Comparison of ENCODE assay signal across 40 cellular contexts in genomic region chr5:148309746-148310145, GRCh38. TPM values are rescaled to one million over a fixed set of nuclear protein-coding genes. Genes with fewer than 3 reads are reported as not detected.
"Had no signal": no experiment of that assay in that cellular context is flagged by ENCODE, and none has a peak within 500 bp of the region (broad histone marks: within the 10 kb centered on the region; RNA-seq: fewer than 3 reads in every experiment).

No MANE protein-coding gene starts in this region.

- H3K36me3 ChIP-seq: adrenal gland, brain microvascular endothelial cell, cardiac muscle cell had no signal

- H3K4me1 ChIP-seq: adrenal gland, body of pancreas had no signal

- H3K9me3 ChIP-seq: adrenal gland, body of pancreas had no signal

- H3K4me3 ChIP-seq: adrenal gland, body of pancreas, cardiac muscle cell had no signal

- ATAC-seq: activated CD8-positive, alpha-beta T cell treated with anti-CD3 and anti-CD28 coated beads for 36 hours; activated naive CD4-positive, alpha-beta T cell treated with anti-CD3 and anti-CD28 coated beads, Interleukin-2, amount 50 U/mL, for 72 hours; activated T-cell treated with anti-CD3 and anti-CD28 coated beads, Interleukin-2, amount 50 U/mL, for 4 hours; activated T-cell treated with anti-CD3 and anti-CD28 coated beads, Interleukin-2, amount 50 U/mL, for 72 hours; activated T-helper 17 cell treated with anti-CD3 and anti-CD28 coated beads, Interleukin-2, amount 50 U/mL, for 72 hours; body of pancreas; T-cell; T-helper 17 cell had no signal

- H3K27me3 ChIP-seq: adrenal gland, body of pancreas, brain microvascular endothelial cell, cardiac muscle cell had no signal

- DNase-seq: activated B cell treated with CpG ODN at 0.5 μM for 24 hours; activated CD4-positive, alpha-beta memory T cell treated with anti-CD3 and anti-CD28 coated beads for 36 hours; activated CD4-positive, alpha-beta T cell treated with anti-CD3 and anti-CD28 coated beads for 4 hours; activated CD4-positive, alpha-beta T cell treated with anti-CD3 and anti-CD28 coated beads, Interleukin-2, amount 10 ng/mL, durations not matched to agents 24 days and 14 days; activated CD4-positive, alpha-beta T cell treated with anti-CD3 and anti-CD28 coated beads, Interleukin-2, amount 50 U/mL, for 1 hour; activated CD4-positive, alpha-beta T cell treated with anti-CD3 and anti-CD28 coated beads, Interleukin-2, amount 50 U/mL, for 4 hours; activated CD4-positive, CD25-positive, alpha-beta regulatory T cell treated with anti-CD3 and anti-CD28 coated beads, Interleukin-2, amount 50 U/mL, for 72 hours; activated CD8-positive, alpha-beta memory T cell treated with anti-CD3 and anti-CD28 coated beads, Interleukin-2, amount 50 U/mL, for 4 hours; activated CD8-positive, alpha-beta T cell treated with anti-CD3 and anti-CD28 coated beads for 36 hours; activated effector memory CD4-positive, alpha-beta T cell treated with anti-CD3 and anti-CD28 coated beads, Interleukin-2, amount 50 U/mL, for 16 hours; activated gamma-delta T cell treated with Interleukin-2 at 50 U/mL for 16 hours; activated naive CD4-positive, alpha-beta T cell; activated naive CD4-positive, alpha-beta T cell treated with anti-CD3 and anti-CD28 coated beads for 36 hours; activated naive CD4-positive, alpha-beta T cell treated with anti-CD3 and anti-CD28 coated beads, Interleukin-2, amount 50 U/mL, for 16 hours; activated naive CD8-positive, alpha-beta T cell treated with anti-CD3 and anti-CD28 coated beads for 36 hours; activated T-cell treated with anti-CD3 and anti-CD28 coated beads for 4 hours; activated T-cell treated with anti-CD3 and anti-CD28 coated beads, Interleukin-2, amount 50 U/mL, for 1 hour; activated T-cell treated with anti-CD3 and anti-CD28 coated beads, Interleukin-2, amount 50 U/mL, for 4 hours; activated T-cell treated with anti-CD3 and anti-CD28 coated beads, Interleukin-2, amount 50 U/mL, for 72 hours; adrenal gland; amniotic stem cell; aorta; body of pancreas; brain microvascular endothelial cell; caudate nucleus; cerebellar nuclear complex; T-cell; T-helper 17 cell; T1000 had no signal

- H3K27ac ChIP-seq: adrenal gland, body of pancreas, brain microvascular endothelial cell, cardiac muscle cell, VCaP had no signal

RNA-seq across cellular contexts. Expression of gene SPINK7, which starts 2.5 kb away (rescaled TPM):
- total RNA-seq: activated B cell treated with CpG ODN at 0.5 μM for 24 hours; activated CD4-positive, alpha-beta memory T cell treated with anti-CD3 and anti-CD28 coated beads for 36 hours; activated CD4-positive, alpha-beta T cell treated with anti-CD3 and anti-CD28 coated beads, Interleukin-2, amount 10 ng/mL, durations not matched to agents 24 days and 14 days; activated CD8-positive, alpha-beta memory T cell treated with anti-CD3 and anti-CD28 coated beads for 36 hours; activated CD8-positive, alpha-beta T cell treated with anti-CD3 and anti-CD28 coated beads for 36 hours; activated naive CD4-positive, alpha-beta T cell treated with anti-CD3 and anti-CD28 coated beads for 36 hours; activated naive CD4-positive, alpha-beta T cell treated with anti-CD3 and anti-CD28 coated beads, Interleukin-2, amount 50 U/mL, for 72 hours; activated naive CD8-positive, alpha-beta T cell treated with anti-CD3 and anti-CD28 coated beads for 36 hours; activated T-cell treated with anti-CD3 and anti-CD28 coated beads, Interleukin-2, amount 50 U/mL, for 4 hours; activated T-cell treated with anti-CD3 and anti-CD28 coated beads, Interleukin-2, amount 50 U/mL, for 72 hours; activated T-helper 1 cell treated with anti-CD3 and anti-CD28 coated beads, Interleukin-12 subunit alpha, Interleukin-12 subunit beta, Interleukin-2, Interleukin-4 antibody, amounts not matched to agents 30 ng/mL and 10 ng/mL and 1 ng/mL, durations not matched to agents 14 hours and 24 hours and 36 hours; activated T-helper 17 cell treated with anti-CD3 and anti-CD28 coated beads, Interleukin-2, amount 50 U/mL, for 72 hours; adrenal gland; aorta; astrocyte; body of pancreas; cardiac muscle cell; chondrocyte; T-cell; T-helper 1 cell treated with Interleukin-12 subunit alpha and Interleukin-12 subunit beta and Interleukin-4 antibody, amounts not matched to agents 30 ng/mL and 1 ng/mL, for 36 hours; T-helper 17 cell; T-helper 2 cell treated with Interferon-gamma antibody and Interleukin-4, amounts not matched to agents 100 ng/mL and 5 ng/mL, for 36 hours had no signal
- polyA plus RNA-seq: adrenal gland, cardiac muscle cell had no signal

RNA-seq across cellular contexts. Expression of gene SPINK9, which starts 25.6 kb away (rescaled TPM):
- total RNA-seq: activated B cell treated with CpG ODN at 0.5 μM for 24 hours; activated CD4-positive, alpha-beta memory T cell treated with anti-CD3 and anti-CD28 coated beads for 36 hours; activated CD4-positive, alpha-beta T cell treated with anti-CD3 and anti-CD28 coated beads, Interleukin-2, amount 10 ng/mL, durations not matched to agents 24 days and 14 days; activated CD8-positive, alpha-beta memory T cell treated with anti-CD3 and anti-CD28 coated beads for 36 hours; activated CD8-positive, alpha-beta T cell treated with anti-CD3 and anti-CD28 coated beads for 36 hours; activated naive CD4-positive, alpha-beta T cell treated with anti-CD3 and anti-CD28 coated beads for 36 hours; activated naive CD4-positive, alpha-beta T cell treated with anti-CD3 and anti-CD28 coated beads, Interleukin-2, amount 50 U/mL, for 72 hours; activated naive CD8-positive, alpha-beta T cell treated with anti-CD3 and anti-CD28 coated beads for 36 hours; activated T-cell treated with anti-CD3 and anti-CD28 coated beads, Interleukin-2, amount 50 U/mL, for 4 hours; activated T-cell treated with anti-CD3 and anti-CD28 coated beads, Interleukin-2, amount 50 U/mL, for 72 hours; activated T-helper 1 cell treated with anti-CD3 and anti-CD28 coated beads, Interleukin-12 subunit alpha, Interleukin-12 subunit beta, Interleukin-2, Interleukin-4 antibody, amounts not matched to agents 30 ng/mL and 10 ng/mL and 1 ng/mL, durations not matched to agents 14 hours and 24 hours and 36 hours; activated T-helper 17 cell treated with anti-CD3 and anti-CD28 coated beads, Interleukin-2, amount 50 U/mL, for 72 hours; astrocyte; body of pancreas; bronchial epithelial cell; cardiac muscle cell; chondrocyte; T-cell; T-helper 1 cell treated with Interleukin-12 subunit alpha and Interleukin-12 subunit beta and Interleukin-4 antibody, amounts not matched to agents 30 ng/mL and 1 ng/mL, for 36 hours; T-helper 17 cell; T-helper 2 cell treated with Interferon-gamma antibody and Interleukin-4, amounts not matched to agents 100 ng/mL and 5 ng/mL, for 36 hours had no signal
- polyA plus RNA-seq: aorta, cardiac muscle cell had no signal

RNA-seq across cellular contexts. Expression of gene SPINK13, which starts 41.2 kb away (rescaled TPM):
- total RNA-seq: activated B cell treated with CpG ODN at 0.5 μM for 24 hours; activated CD4-positive, alpha-beta memory T cell treated with anti-CD3 and anti-CD28 coated beads for 36 hours; activated CD4-positive, alpha-beta T cell treated with anti-CD3 and anti-CD28 coated beads, Interleukin-2, amount 10 ng/mL, durations not matched to agents 24 days and 14 days; activated CD8-positive, alpha-beta memory T cell treated with anti-CD3 and anti-CD28 coated beads for 36 hours; activated CD8-positive, alpha-beta T cell treated with anti-CD3 and anti-CD28 coated beads for 36 hours; activated naive CD4-positive, alpha-beta T cell treated with anti-CD3 and anti-CD28 coated beads for 36 hours; activated naive CD4-positive, alpha-beta T cell treated with anti-CD3 and anti-CD28 coated beads, Interleukin-2, amount 50 U/mL, for 72 hours; activated naive CD8-positive, alpha-beta T cell treated with anti-CD3 and anti-CD28 coated beads for 36 hours; activated T-cell treated with anti-CD3 and anti-CD28 coated beads, Interleukin-2, amount 50 U/mL, for 4 hours; activated T-cell treated with anti-CD3 and anti-CD28 coated beads, Interleukin-2, amount 50 U/mL, for 72 hours; activated T-helper 1 cell treated with anti-CD3 and anti-CD28 coated beads, Interleukin-12 subunit alpha, Interleukin-12 subunit beta, Interleukin-2, Interleukin-4 antibody, amounts not matched to agents 30 ng/mL and 10 ng/mL and 1 ng/mL, durations not matched to agents 14 hours and 24 hours and 36 hours; activated T-helper 17 cell treated with anti-CD3 and anti-CD28 coated beads, Interleukin-2, amount 50 U/mL, for 72 hours; aorta; astrocyte; bronchial epithelial cell; cardiac muscle cell; chondrocyte; T-cell; T-helper 1 cell treated with Interleukin-12 subunit alpha and Interleukin-12 subunit beta and Interleukin-4 antibody, amounts not matched to agents 30 ng/mL and 1 ng/mL, for 36 hours; T-helper 17 cell; T-helper 2 cell treated with Interferon-gamma antibody and Interleukin-4, amounts not matched to agents 100 ng/mL and 5 ng/mL, for 36 hours had no signal
- polyA plus RNA-seq: aorta had no signal
